Comparison of ENCODE assay signal across 16 cellular contexts in genomic region chr3:16502347-16502908, GRCh38. TPM values are rescaled to one million over a fixed set of nuclear protein-coding genes. Genes with fewer than 3 reads are reported as not detected.
DNase-seq lines count a peak whose midpoint lies in the region; ATAC-seq, FAIRE-seq and TF ChIP-seq lines count a peak whose summit lies in the region.
"Had no signal": no experiment of that assay in that cellular context is flagged by ENCODE, and none has a peak within 500 bp of the region (broad histone marks: within the 10 kb centered on the region; RNA-seq: fewer than 3 reads in every experiment).

No MANE protein-coding gene starts in this region.

- H3K9me2 ChIP-seq in OCI-LY7 (ENCODE audit: insufficient read depth, low read length), result no peaks in the 10 kb centered on the region

- POLR2A ChIA-PET in OCI-LY7 (lab: Charles Lee), result interaction anchor here (3.8 kb wide), 1 partner anchor 20 kb away, joined by 19 read pairs; no protein-coding TSS in a partner anchor

- H3K36me3 Mint-ChIP-seq in effector memory CD8-positive, alpha-beta T cell (ENCODE audit: insufficient read depth), result peaks cover 23% of the 10 kb centered on the region
- H3K36me3 Mint-ChIP-seq in stimulated activated naive B cell treated with anti-CD40 and anti-IgM and Interleukin-4, amounts not matched to agents 10 μg/mL and 1 μg/mL and 100 μg/mL, for 72 hours, result peaks cover 81 to 90% of the 10 kb centered on the region in 2 donors

- no peak overlapping the region for H3K4me3 Mint-ChIP-seq in effector memory CD8-positive, alpha-beta T cell
- peak overlapping the region in 1 of 2 donors; percentile 31 for H3K4me3 Mint-ChIP-seq in stimulated activated naive B cell treated with anti-CD40 and anti-IgM and Interleukin-4, amounts not matched to agents 10 μg/mL and 1 μg/mL and 100 μg/mL, for 72 hours

- peak overlapping the region; percentile 2; the same call in 1 of the 2 replicates for H3K4me2 ChIP-seq in OCI-LY7 (ENCODE audit: low read length)
- H3K4me2 ChIP-seq: BLaER1 had no signal

- H3K79me2 ChIP-seq in OCI-LY7 (ENCODE audit: insufficient read depth, low read depth, low read length), result peaks cover 100% of the 10 kb centered on the region

- FAIRE-seq in GM12892 (lab: Jason Lieb, UNC), result peak; percentile 67
- FAIRE-seq: D721Med had no signal

- H3K27me3 Mint-ChIP-seq in effector memory CD8-positive, alpha-beta T cell, result no peaks in the 10 kb centered on the region
- peaks cover 0 to under 1% of the 10 kb centered on the region in 2 donors for H3K27me3 Mint-ChIP-seq in stimulated activated naive B cell treated with anti-CD40 and anti-IgM and Interleukin-4, amounts not matched to agents 10 μg/mL and 1 μg/mL and 100 μg/mL, for 72 hours

- H4K20me1 ChIP-seq in OCI-LY7 (ENCODE audit: insufficient read depth, low read length), result peaks cover 37% of the 10 kb centered on the region

- TF ChIP-seq POLR2A in GM12892 (IDR thresholded peaks at IDR 0.05; ENCODE audit: low read depth, low read length), result peak; percentile 52

- no peak for TF ChIP-seq CTCF in OCI-LY7 (conservative IDR thresholded peaks at IDR 0.05; ENCODE audit: low read length)

- no peak overlapping the region for H3K4me3 ChIP-seq in OCI-LY7 (ENCODE audit: low read depth, low read length, poor library complexity, severe bottlenecking)
- H3K4me3 ChIP-seq: BLaER1, HAP-1 had no signal

- H3K9me3 ChIP-seq in OCI-LY7 (ENCODE audit: low read length), result no peaks in the 10 kb centered on the region
- H3K9me3 ChIP-seq: HAP-1 had no signal

- no peak overlapping the region for H2AFZ ChIP-seq in OCI-LY7 (ENCODE audit: low read length)

- peaks cover 100% of the 10 kb centered on the region for H3K36me3 ChIP-seq in OCI-LY7 (ENCODE audit: insufficient read depth, low read length)
- H3K36me3 ChIP-seq: HAP-1 had no signal

- H3K27ac Mint-ChIP-seq in effector memory CD8-positive, alpha-beta T cell, result peak overlapping the region; percentile 30 to 82
- H3K27ac Mint-ChIP-seq in stimulated activated naive B cell treated with anti-CD40 and anti-IgM and Interleukin-4, amounts not matched to agents 10 μg/mL and 1 μg/mL and 100 μg/mL, for 72 hours, result peak overlapping the region; percentile 94

- intact Hi-C loops in OCI-LY7 (cut with micrococcal nuclease; ENCODE audit: unreplicated experiment), result no loop called here

- H3K4me1 Mint-ChIP-seq in effector memory CD8-positive, alpha-beta T cell (ENCODE audit: low read depth in 2 of 2), result peaks cover 41 to 75% of the 10 kb centered on the region in 2 donors
- H3K4me1 Mint-ChIP-seq in stimulated activated naive B cell treated with anti-CD40 and anti-IgM and Interleukin-4, amounts not matched to agents 10 μg/mL and 1 μg/mL and 100 μg/mL, for 72 hours, result peaks cover 61 to 94% of the 10 kb centered on the region in 2 donors

- no peak for ATAC-seq in effector memory CD8-positive, alpha-beta T cell (replicated peaks)
- no peak for ATAC-seq in stimulated activated naive B cell treated with anti-CD40 and anti-IgM and Interleukin-4, amounts not matched to agents 10 μg/mL and 1 μg/mL and 100 μg/mL, for 72 hours (replicated peaks)
- ATAC-seq in GM18519 (IDR thresholded peaks at IDR 0.05; ENCODE audit: low FRiP score, unreplicated experiment), result no peak
- ATAC-seq: Panc1 had no signal

- CTCF ChIA-PET in OCI-LY7 (lab: Charles Lee; ENCODE audit: unreplicated experiment), result no interaction called here

- BruUV-seq in OCI-LY7 (replicated peaks; lab: Mats Ljungman, UMichigan), result no TSS peak

- no peak for DNase-seq in GM12892 (ENCODE audit: insufficient read length)
- DNase-seq in OCI-LY7 (ENCODE audit: low spot score), result no peak
- no peak for DNase-seq in effector memory CD8-positive, alpha-beta T cell
- DNase-seq in stimulated activated naive B cell treated with anti-CD40 and anti-IgM and Interleukin-4, amounts not matched to agents 10 μg/mL and 1 μg/mL and 100 μg/mL, for 72 hours, result no peak
- no peak for DNase-seq in stimulated activated CD4-positive, alpha-beta T cell treated with anti-CD3 and anti-CD28 coated beads, Interleukin-15, amount 100 ng/mL, for 24 hours
- no peak for DNase-seq in NOMO-1 (lab: John Stamatoyannopoulos, UW; ENCODE audit: unreplicated experiment in 2 of 2)
- DNase-seq: NCI-H1417 treated with DMSO at 0.1 percent for 48 hours, NCI-H187 treated with DMSO at 0.1 percent for 48 hours, NCI-H345, NCI-H524 treated with DMSO at 0.1 percent for 48 hours, SW 1271 had no signal

- no peak overlapping the region for H3K27ac ChIP-seq in OCI-LY7 (ENCODE audit: low read depth, low read length, poor library complexity, severe bottlenecking)
- H3K27ac ChIP-seq: BLaER1 had no signal

- peaks cover 95% of the 10 kb centered on the region for H3K4me1 ChIP-seq in OCI-LY7 (ENCODE audit: insufficient read depth, low read length, poor library complexity, severe bottlenecking)
- H3K4me1 ChIP-seq: HAP-1 had no signal

- H3K9me3 Mint-ChIP-seq in effector memory CD8-positive, alpha-beta T cell, result no peaks in the 10 kb centered on the region
- peaks cover under 1 to 7% of the 10 kb centered on the region in 2 donors for H3K9me3 Mint-ChIP-seq in stimulated activated naive B cell treated with anti-CD40 and anti-IgM and Interleukin-4, amounts not matched to agents 10 μg/mL and 1 μg/mL and 100 μg/mL, for 72 hours

RNA-seq across cellular contexts. Expression of gene RFTN1, which starts 11.1 kb away (rescaled TPM):
- polyA plus RNA-seq in GM12892 (2012; ENCODE audit: missing spikeins), result 163 TPM
- total RNA-seq in OCI-LY7 (2014; rRNA removed; shearing (Covaris generic)), result 76.6 and 81.8 TPM in 2 replicates
- 138 and 152 TPM in 2 replicates for total RNA-seq in OCI-LY7 (2022)
